In genomic region chr3:49255112-49255511, GRCh38 we compare ENCODE assay signal across 15 cellular contexts. TPM values are rescaled to one million over a fixed set of nuclear protein-coding genes. Genes with fewer than 3 reads are reported as not detected.
A peak's percentile ranks its signal among the peaks of the same experiment; 100 is the strongest.
DNase-seq lines count a peak whose midpoint lies in the region; ATAC-seq and TF ChIP-seq lines count a peak whose summit lies in the region.
"Had no signal": no experiment of that assay in that cellular context is flagged by ENCODE, and none has a peak within 500 bp of the region (broad histone marks: within the 10 kb centered on the region; RNA-seq: fewer than 3 reads in every experiment).

No MANE protein-coding gene starts in this region.

- no peaks in the 10 kb centered on the region for H3K79me2 ChIP-seq in osteoblast (ENCODE audit: insufficient read depth, low read length)

- H3K9me3 ChIP-seq in HEK293 (ENCODE audit: control insufficient read depth, insufficient read depth, low read depth, low read length) (no peaks in the 10 kb centered on the region), osteoblast (ENCODE audit: low read depth, low read length) (no peaks in the 10 kb centered on the region)
- H3K9me3 ChIP-seq: Peyer's patch, thyroid gland had no signal

- H3K27me3 ChIP-seq in osteoblast (ENCODE audit: insufficient read depth, low read length) = no peaks in the 10 kb centered on the region
- H3K27me3 ChIP-seq: Peyer's patch, thyroid gland had no signal

- H2AFZ ChIP-seq in osteoblast (ENCODE audit: low read length) = no peak overlapping the region

- H3K4me2 ChIP-seq in osteoblast (ENCODE audit: insufficient read depth, low read length) = no peak overlapping the region

- POLR2A ChIA-PET in HEK293 (lab: Yijun Ruan, JAX) = interaction anchor here (0.6 kb wide), 1 partner anchor 1319 kb away, joined by 6 read pairs; no protein-coding TSS in a partner anchor

- H3K4me3 ChIP-seq in HEK293 (ENCODE audit: low read depth, low read length) = no peak overlapping the region
- H3K4me3 ChIP-seq in osteoblast (ENCODE audit: insufficient read depth, low read length) = no peak overlapping the region
- H3K4me3 ChIP-seq: Peyer's patch, thyroid gland had no signal

- no peaks in the 10 kb centered on the region for H4K20me1 ChIP-seq in osteoblast (ENCODE audit: insufficient read depth, low read length)

- H3K4me1 ChIP-seq in HEK293 (ENCODE audit: control insufficient read depth, insufficient read depth, low read length) (no peaks in the 10 kb centered on the region), osteoblast (ENCODE audit: insufficient read depth, low read length) (no peaks in the 10 kb centered on the region)
- H3K4me1 ChIP-seq: Peyer's patch, thyroid gland had no signal

- TF ChIP-seq CTCF in HEK293 (tag by site-specific recombination; IDR thresholded peaks at IDR 0.05) (no peak), osteoblast (IDR thresholded peaks at IDR 0.05; ENCODE audit: extremely low read depth, low read depth, low read length) (no peak)

- no peaks in the 10 kb centered on the region for H3K36me3 ChIP-seq in HEK293 (ENCODE audit: control insufficient read depth in 2 of 2, insufficient read depth in 1 of 2, low read length in 2 of 2)
- H3K36me3 ChIP-seq in osteoblast (ENCODE audit: insufficient read depth, low read length) = peaks cover 9% of the 10 kb centered on the region
- H3K36me3 ChIP-seq: Peyer's patch, thyroid gland had no signal

- ATAC-seq in GM18909 (IDR thresholded peaks at IDR 0.05; ENCODE audit: poor library complexity, unreplicated experiment) = no peak

- CTCF ChIA-PET in HEK293 (lab: Yijun Ruan, JAX) = no interaction called here

- DNase-seq in A172 (ENCODE audit: low spot score) = peak; percentile 42
- DNase-seq in RPMI7951 (ENCODE audit: low read depth) = peak; percentile 54
- peak; percentile 92 for DNase-seq in islet precursor cell
- no peak for DNase-seq in osteoblast (ENCODE audit: insufficient read length, low spot score, missing footprints)
- DNase-seq in activated CD4-positive, CD25-positive, alpha-beta regulatory T cell (lab: John Stamatoyannopoulos, UW) = no peak
- DNase-seq in substantia nigra (lab: John Stamatoyannopoulos, UW) = no peak
- DNase-seq: activated naive CD4-positive, alpha-beta T cell treated with anti-CD3 and anti-CD28 coated beads for 36 hours; foreskin melanocyte; immature natural killer cell; NCI-H446 treated with DMSO at 0.1 percent for 48 hours; T1000; thyroid gland had no signal

- H3K27ac ChIP-seq in HEK293 (ENCODE audit: extremely low read depth, low read depth, low read length) (no peak overlapping the region), osteoblast (ENCODE audit: low read depth, low read length) (no peak overlapping the region), substantia nigra (ENCODE audit: low read depth, low read length, poor library complexity, severe bottlenecking) (no peak overlapping the region)
- H3K27ac ChIP-seq: Peyer's patch, thyroid gland had no signal

TF ChIP-seq in HEK293, 187 proteins besides CTCF, POLR2A, EP300 and RAD21:
- TF ChIP-seq, protein P1, sequence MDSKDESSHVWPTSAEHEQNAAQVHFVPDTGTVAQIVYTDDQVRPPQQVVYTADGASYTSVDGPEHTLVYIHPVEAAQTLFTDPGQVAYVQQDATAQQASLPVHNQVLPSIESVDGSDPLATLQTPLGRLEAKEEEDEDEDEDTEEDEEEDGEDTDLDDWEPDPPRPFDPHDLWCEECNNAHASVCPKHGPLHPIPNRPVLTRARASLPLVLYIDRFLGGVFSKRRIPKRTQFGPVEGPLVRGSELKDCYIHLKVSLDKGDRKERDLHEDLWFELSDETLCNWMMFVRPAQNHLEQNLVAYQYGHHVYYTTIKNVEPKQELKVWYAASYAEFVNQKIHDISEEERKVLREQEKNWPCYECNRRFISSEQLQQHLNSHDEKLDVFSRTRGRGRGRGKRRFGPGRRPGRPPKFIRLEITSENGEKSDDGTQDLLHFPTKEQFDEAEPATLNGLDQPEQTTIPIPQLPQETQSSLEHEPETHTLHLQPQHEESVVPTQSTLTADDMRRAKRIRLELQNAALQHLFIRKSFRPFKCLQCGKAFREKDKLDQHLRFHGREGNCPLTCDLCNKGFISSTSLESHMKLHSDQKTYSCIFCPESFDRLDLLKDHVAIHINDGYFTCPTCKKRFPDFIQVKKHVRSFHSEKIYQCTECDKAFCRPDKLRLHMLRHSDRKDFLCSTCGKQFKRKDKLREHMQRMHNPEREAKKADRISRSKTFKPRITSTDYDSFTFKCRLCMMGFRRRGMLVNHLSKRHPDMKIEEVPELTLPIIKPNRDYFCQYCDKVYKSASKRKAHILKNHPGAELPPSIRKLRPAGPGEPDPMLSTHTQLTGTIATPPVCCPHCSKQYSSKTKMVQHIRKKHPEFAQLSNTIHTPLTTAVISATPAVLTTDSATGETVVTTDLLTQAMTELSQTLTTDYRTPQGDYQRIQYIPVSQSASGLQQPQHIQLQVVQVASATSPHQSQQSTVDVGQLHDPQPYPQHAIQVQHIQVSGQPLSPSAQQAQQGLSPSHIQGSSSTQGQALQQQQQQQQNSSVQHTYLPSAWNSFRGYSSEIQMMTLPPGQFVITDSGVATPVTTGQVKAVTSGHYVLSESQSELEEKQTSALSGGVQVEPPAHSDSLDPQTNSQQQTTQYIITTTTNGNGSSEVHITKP (tag by site-specific recombination; IDR thresholded peaks at IDR 0.05) = peak; percentile 73
- TF ChIP-seq ZNF19 (tag by site-specific recombination; IDR thresholded peaks at IDR 0.05; ENCODE audit: low read depth) = no peak

RNA-seq across cellular contexts. Expression of gene C3orf62, which starts 21.9 kb away (rescaled TPM):
- total RNA-seq in A172 (2014; rRNA removed; shearing (Covaris generic)) = 0.41 and 0.67 TPM in 2 replicates
- total RNA-seq in RPMI7951 (2014; rRNA removed; shearing (Covaris generic)) = 0.84 and 0.88 TPM in 2 replicates
- 1.8 and 3.6 TPM in 2 replicates for total RNA-seq in osteoblast

Comparison
In these comparisons a context has a peak if more than half of its experiments do, and no peak if none do; other contexts are left out.
1. DNase-seq: peak in A172 (single experiment), RPMI7951 (single experiment) and islet precursor cell (single experiment); none in osteoblast (single experiment), activated CD4-positive, CD25-positive, alpha-beta regulatory T cell (0 of 4) and substantia nigra (0 of 49).